ENCODE assay signal across 12 cellular contexts in the genomic region with DNA sequence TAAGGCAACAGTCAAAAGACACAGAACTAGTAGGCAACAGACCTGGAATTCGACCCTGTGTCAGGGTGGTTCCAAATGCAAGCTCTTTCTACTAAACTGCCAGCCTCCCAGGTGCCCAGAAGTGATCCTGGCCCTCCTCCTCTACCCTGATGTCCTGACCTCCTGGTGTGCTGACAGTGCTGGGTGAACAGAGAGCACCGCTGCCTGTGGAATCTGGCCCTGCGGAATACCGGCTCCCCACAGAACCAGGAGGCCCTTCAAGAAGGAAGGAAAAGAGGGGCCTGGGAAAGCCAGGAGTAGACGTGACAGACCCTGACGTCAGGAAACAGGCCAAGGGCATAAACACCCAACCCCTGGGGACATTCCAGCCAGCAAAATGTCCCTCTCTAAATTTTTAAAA.
"Had no signal": no experiment of that assay in that cellular context is flagged by ENCODE, and none has a peak within 500 bp of the region (broad histone marks: within the 10 kb centered on the region; RNA-seq: fewer than 3 reads in every experiment).

No MANE protein-coding gene starts in this region.

- ATAC-seq: natural killer cell; stimulated activated naive CD8-positive, alpha-beta T cell treated with anti-CD3 and anti-CD28 coated beads, Interleukin-15, Interleukin-2, amounts not matched to agents 100 U/mL and 50 U/mL, for 24 hours had no signal

- H3K27ac Mint-ChIP-seq: activated CD4-positive, alpha-beta memory T cell treated with anti-CD3 and anti-CD28 coated beads for 36 hours; activated T-helper 2 cell treated with anti-CD3 and anti-CD28 coated beads, Interferon-gamma antibody, Interleukin-2, Interleukin-4, amounts not matched to agents 10 μg/mL and 5 μg/mL and 100 μg/mL, durations not matched to agents 14 hours and 24 hours and 36 hours had no signal

- H3K9me3 ChIP-seq: colonic mucosa, ovary, testis had no signal

- DNase-seq: activated CD4-positive, alpha-beta memory T cell treated with anti-CD3 and anti-CD28 coated beads for 36 hours; activated CD4-positive, CD25-positive, alpha-beta regulatory T cell treated with anti-CD3 and anti-CD28 coated beads, Interleukin-2, amount 50 U/mL, for 72 hours; colonic mucosa; foreskin melanocyte; heart left ventricle; natural killer cell; ovary; stimulated activated CD4-positive, alpha-beta T cell treated with anti-CD3 and anti-CD28 coated beads, Interleukin-2, amount 100 ng/mL, for 48 hours; stimulated activated naive CD8-positive, alpha-beta T cell treated with anti-CD3 and anti-CD28 coated beads, Interleukin-15, Interleukin-2, amounts not matched to agents 100 U/mL and 50 U/mL, for 24 hours; testis had no signal

- H3K4me3 Mint-ChIP-seq: activated CD4-positive, alpha-beta memory T cell treated with anti-CD3 and anti-CD28 coated beads for 36 hours; natural killer cell had no signal

- H3K4me3 ChIP-seq: colonic mucosa, heart left ventricle, ovary, testis had no signal

- FAIRE-seq: islet of Langerhans had no signal

- H3K27ac ChIP-seq: colonic mucosa, ovary, testis had no signal

- H3K9me3 Mint-ChIP-seq: activated CD4-positive, alpha-beta memory T cell treated with anti-CD3 and anti-CD28 coated beads for 36 hours; activated T-helper 2 cell treated with anti-CD3 and anti-CD28 coated beads, Interferon-gamma antibody, Interleukin-2, Interleukin-4, amounts not matched to agents 10 μg/mL and 5 μg/mL and 100 μg/mL, durations not matched to agents 14 hours and 24 hours and 36 hours; natural killer cell had no signal

- H3K27me3 Mint-ChIP-seq: activated CD4-positive, alpha-beta memory T cell treated with anti-CD3 and anti-CD28 coated beads for 36 hours had no signal

- H3K36me3 ChIP-seq: colonic mucosa, ovary had no signal

- H3K27me3 ChIP-seq: colonic mucosa, heart left ventricle, ovary, testis had no signal

- H3K4me1 ChIP-seq: colonic mucosa, testis had no signal
